In the genomic region with DNA sequence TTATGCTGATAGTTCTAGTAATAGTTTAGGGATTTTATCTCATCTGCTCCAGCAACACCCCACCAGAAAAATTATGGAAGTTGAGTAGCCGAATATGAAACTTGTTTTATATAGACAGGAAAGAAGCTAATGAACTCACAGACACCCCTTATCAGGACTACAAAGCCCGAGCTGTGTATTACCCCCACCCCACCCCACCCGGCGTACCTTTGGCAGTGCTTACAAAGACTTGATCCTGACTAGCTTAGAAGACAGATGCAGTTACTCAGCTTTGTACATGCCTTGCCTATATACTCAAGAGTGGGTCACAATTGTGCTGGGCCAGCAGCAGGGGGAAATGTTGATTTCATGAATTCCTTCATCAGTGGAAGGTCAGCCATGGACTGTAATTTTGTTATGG, we compare ENCODE assay signal across 23 cellular contexts. TPM values are rescaled to one million over a fixed set of nuclear protein-coding genes. Genes with fewer than 3 reads are reported as not detected.
DNase-seq lines count a peak whose midpoint lies in the region; ATAC-seq and TF ChIP-seq lines count a peak whose summit lies in the region.
"Had no signal": no experiment of that assay in that cellular context is flagged by ENCODE, and none has a peak within 500 bp of the region (broad histone marks: within the 10 kb centered on the region; RNA-seq: fewer than 3 reads in every experiment).

No MANE protein-coding gene starts in this region.

- no peaks in the 10 kb centered on the region for H3K27me3 ChIP-seq in CD8-positive, alpha-beta T cell (ENCODE audit: insufficient read depth, low read length)
- H3K27me3 ChIP-seq in adipocyte (replicated peaks; ENCODE audit: control insufficient read depth, insufficient read depth, low read length) (no peaks in the 10 kb centered on the region), lower lobe of right lung (ENCODE audit: low read depth) (no peaks in the 10 kb centered on the region), sigmoid colon (no peaks in the 10 kb centered on the region)

- H3K9me3 Mint-ChIP-seq in CD8-positive, alpha-beta T cell: no peaks in the 10 kb centered on the region
- no peaks in the 10 kb centered on the region for H3K9me3 Mint-ChIP-seq in stimulated activated effector memory CD8-positive, alpha-beta T cell treated with anti-CD3 and anti-CD28 coated beads, Interleukin-12 subunit alpha, Interleukin-12 subunit beta, amount 100 ng/mL, for 72 hours
- no peaks in the 10 kb centered on the region for H3K9me3 Mint-ChIP-seq in activated CD8-positive, alpha-beta T cell treated with anti-CD3 and anti-CD28 coated beads for 36 hours
- H3K9me3 Mint-ChIP-seq: H9, IgD-negative memory B cell had no signal

- H3K9ac ChIP-seq in adipocyte (ENCODE audit: low read length): peak overlapping the region; percentile 48

- H3K4me1 Mint-ChIP-seq in CD8-positive, alpha-beta T cell (ENCODE audit: low read depth): peaks cover 24% of the 10 kb centered on the region
- no peaks in the 10 kb centered on the region for H3K4me1 Mint-ChIP-seq in stimulated activated effector memory CD8-positive, alpha-beta T cell treated with anti-CD3 and anti-CD28 coated beads, Interleukin-12 subunit alpha, Interleukin-12 subunit beta, amount 100 ng/mL, for 72 hours
- H3K4me1 Mint-ChIP-seq in activated CD8-positive, alpha-beta T cell treated with anti-CD3 and anti-CD28 coated beads for 36 hours (ENCODE audit: low read depth): peaks cover 15% of the 10 kb centered on the region
- H3K4me1 Mint-ChIP-seq: H9 had no signal

- no peak for TF ChIP-seq EP300 in sigmoid colon (IDR thresholded peaks at IDR 0.05)

- peaks cover 3% of the 10 kb centered on the region for H3K36me3 Mint-ChIP-seq in CD8-positive, alpha-beta T cell
- no peaks in the 10 kb centered on the region for H3K36me3 Mint-ChIP-seq in stimulated activated effector memory CD8-positive, alpha-beta T cell treated with anti-CD3 and anti-CD28 coated beads, Interleukin-12 subunit alpha, Interleukin-12 subunit beta, amount 100 ng/mL, for 72 hours
- H3K36me3 Mint-ChIP-seq in activated CD8-positive, alpha-beta T cell treated with anti-CD3 and anti-CD28 coated beads for 36 hours (ENCODE audit: low read depth): no peaks in the 10 kb centered on the region

- peaks cover 16% of the 10 kb centered on the region for H3K4me1 ChIP-seq in CD8-positive, alpha-beta T cell (ENCODE audit: insufficient read depth, low read length)
- H3K4me1 ChIP-seq in adipocyte (ENCODE audit: control insufficient read depth, insufficient read depth, low read length) (peaks cover 78% of the 10 kb centered on the region), lower lobe of right lung (peaks cover 31% of the 10 kb centered on the region), sigmoid colon (peaks cover 0 to 21% (median 19%) of the 10 kb centered on the region in 4 donors)

- peak; percentile 71 for ATAC-seq in CD8-positive, alpha-beta T cell
- no peak for ATAC-seq in lower lobe of right lung
- ATAC-seq in HG03045 (IDR thresholded peaks at IDR 0.05; ENCODE audit: unreplicated experiment): no peak
- ATAC-seq in stimulated activated effector memory CD8-positive, alpha-beta T cell treated with anti-CD3 and anti-CD28 coated beads, Interleukin-12 subunit alpha, Interleukin-12 subunit beta, amount 100 ng/mL, for 72 hours: no peak
- no peak for ATAC-seq in activated CD8-positive, alpha-beta T cell treated with anti-CD3 and anti-CD28 coated beads for 36 hours
- no peak for ATAC-seq in GM19351 (IDR thresholded peaks at IDR 0.05; ENCODE audit: unreplicated experiment)

- H3K4me3 Mint-ChIP-seq in CD8-positive, alpha-beta T cell: no peak overlapping the region
- no peak overlapping the region for H3K4me3 Mint-ChIP-seq in stimulated activated effector memory CD8-positive, alpha-beta T cell treated with anti-CD3 and anti-CD28 coated beads, Interleukin-12 subunit alpha, Interleukin-12 subunit beta, amount 100 ng/mL, for 72 hours
- H3K4me3 Mint-ChIP-seq in activated CD8-positive, alpha-beta T cell treated with anti-CD3 and anti-CD28 coated beads for 36 hours: no peak overlapping the region
- H3K4me3 Mint-ChIP-seq: activated CD8-positive, alpha-beta T cell treated with anti-CD3 and anti-CD28 coated beads, Interleukin-2, amount 10 ng/mL, durations not matched to agents 7 days and 5 days; H9 had no signal

- no peaks in the 10 kb centered on the region for H3K36me3 ChIP-seq in CD8-positive, alpha-beta T cell (ENCODE audit: insufficient read depth, low read length)
- no peaks in the 10 kb centered on the region for H3K36me3 ChIP-seq in adipocyte (ENCODE audit: control insufficient read depth, insufficient read depth, low read length, severe bottlenecking)
- no peaks in the 10 kb centered on the region for H3K36me3 ChIP-seq in lower lobe of right lung
- H3K36me3 ChIP-seq in sigmoid colon: no peaks in the 10 kb centered on the region

- intact Hi-C loops in CD8-positive, alpha-beta T cell (cut with DNase I, micrococcal nuclease): no loop called here
- intact Hi-C loops in lower lobe of right lung (cut with DNase I): loop anchor here (10.0 kb wide), 1 partner anchor 51 kb away; no protein-coding TSS in a partner anchor
- intact Hi-C loops in sigmoid colon (cut with DNase I): no loop called here
- intact Hi-C loops in activated CD8-positive, alpha-beta T cell treated with anti-CD3 and anti-CD28 coated beads for 36 hours (cut with micrococcal nuclease): no loop called here

- peak overlapping the region; percentile 19 for H3K27ac Mint-ChIP-seq in CD8-positive, alpha-beta T cell
- no peak overlapping the region for H3K27ac Mint-ChIP-seq in stimulated activated effector memory CD8-positive, alpha-beta T cell treated with anti-CD3 and anti-CD28 coated beads, Interleukin-12 subunit alpha, Interleukin-12 subunit beta, amount 100 ng/mL, for 72 hours
- no peak overlapping the region for H3K27ac Mint-ChIP-seq in activated CD8-positive, alpha-beta T cell treated with anti-CD3 and anti-CD28 coated beads for 36 hours
- H3K27ac Mint-ChIP-seq: activated CD8-positive, alpha-beta T cell treated with anti-CD3 and anti-CD28 coated beads, Interleukin-2, amount 10 ng/mL, durations not matched to agents 7 days and 5 days; H9; IgD-negative memory B cell had no signal

- no peaks in the 10 kb centered on the region for H3K27me3 Mint-ChIP-seq in CD8-positive, alpha-beta T cell (ENCODE audit: low read depth)
- H3K27me3 Mint-ChIP-seq in activated CD8-positive, alpha-beta T cell treated with anti-CD3 and anti-CD28 coated beads for 36 hours: no peaks in the 10 kb centered on the region
- H3K27me3 Mint-ChIP-seq: IgD-negative memory B cell had no signal

- no peak overlapping the region for H3K27ac ChIP-seq in CD8-positive, alpha-beta T cell (ENCODE audit: low read depth, low read length)
- H3K27ac ChIP-seq in lower lobe of right lung (peak overlapping the region; percentile 51), sigmoid colon (peak overlapping the region in 3 of 4 donors; percentile 40 to 74 (median 56))

- CTCF ChIA-PET in CD8-positive, alpha-beta T cell (lab: Charles Lee): interaction anchor here (0.8 to 14.4 kb wide), 4 partner anchors 9 to 245 kb away, joined by 3 to 725 read pairs (median 10); no protein-coding TSS in a partner anchor
- CTCF ChIA-PET in activated CD8-positive, alpha-beta T cell treated with anti-CD3 and anti-CD28 coated beads for 36 hours (lab: Charles Lee): interaction anchor here (1.0 to 17.3 kb wide), 7 partner anchors 9 to 245 kb away, joined by 4 to 528 read pairs (median 6); a partner anchor contains a TSS

- no peak for DNase-seq in CD8-positive, alpha-beta T cell
- DNase-seq in adipocyte (ENCODE audit: low read depth): no peak
- DNase-seq in lower lobe of right lung: no peak
- DNase-seq in sigmoid colon: no peak
- no peak for DNase-seq in stimulated activated effector memory CD8-positive, alpha-beta T cell treated with anti-CD3 and anti-CD28 coated beads, Interleukin-12 subunit alpha, Interleukin-12 subunit beta, amount 100 ng/mL, for 72 hours (ENCODE audit: low spot score in 2 of 2)
- DNase-seq in activated CD8-positive, alpha-beta T cell treated with anti-CD3 and anti-CD28 coated beads for 36 hours: no peak
- DNase-seq: activated CD8-positive, alpha-beta T cell treated with anti-CD3 and anti-CD28 coated beads, Interleukin-2, amount 10 ng/mL, durations not matched to agents 7 days and 5 days; central memory CD4-positive, alpha-beta T cell; DMS 273 treated with DMSO at 0.1 percent for 48 hours; foreskin melanocyte; H9; hypothalamus; NCI-H146; NCI-H524 had no signal

- no peak overlapping the region for H3K4me3 ChIP-seq in CD8-positive, alpha-beta T cell (ENCODE audit: low read depth, low read length)
- H3K4me3 ChIP-seq in adipocyte (ENCODE audit: low read length): peak overlapping the region; percentile 62
- H3K4me3 ChIP-seq in lower lobe of right lung: no peak overlapping the region
- H3K4me3 ChIP-seq in sigmoid colon: no peak overlapping the region

- TF ChIP-seq POLR2A in sigmoid colon (IDR thresholded peaks at IDR 0.05): no peak

- POLR2A ChIA-PET in CD8-positive, alpha-beta T cell (lab: Charles Lee): interaction anchor here (0.7 kb wide), 1 partner anchor 1434 kb away, joined by 3 read pairs; no protein-coding TSS in a partner anchor
- POLR2A ChIA-PET in activated CD8-positive, alpha-beta T cell treated with anti-CD3 and anti-CD28 coated beads for 36 hours (lab: Charles Lee): interaction anchor here (1.2 kb wide), 1 partner anchor 43 kb away, joined by 3 read pairs; no protein-coding TSS in a partner anchor

- TF ChIP-seq CTCF in CD8-positive, alpha-beta T cell (IDR thresholded peaks at IDR 0.05): no peak
- TF ChIP-seq CTCF in lower lobe of right lung (IDR thresholded peaks at IDR 0.05) (no peak), sigmoid colon (IDR thresholded peaks at IDR 0.05) (no peak)
- TF ChIP-seq CTCF in activated CD8-positive, alpha-beta T cell treated with anti-CD3 and anti-CD28 coated beads for 36 hours (IDR thresholded peaks at IDR 0.05): no peak

- WGBS in sigmoid colon, 2 donors: 10 to 45% methylated on average over 4 of the region's 4 CpGs

- no peaks in the 10 kb centered on the region for H3K9me3 ChIP-seq in CD8-positive, alpha-beta T cell (ENCODE audit: low read length)
- H3K9me3 ChIP-seq in adipocyte (ENCODE audit: control insufficient read depth, low read length) (no peaks in the 10 kb centered on the region), lower lobe of right lung (no peaks in the 10 kb centered on the region), sigmoid colon (no peaks in the 10 kb centered on the region)

RNA-seq across cellular contexts. Expression of a gene that starts 22.4 kb away (rescaled TPM):
- total RNA-seq in CD8-positive, alpha-beta T cell: under 1 TPM; 0.31 to 0.43 TPM
- total RNA-seq in lower lobe of right lung (0.12 TPM), sigmoid colon (under 1 TPM in 1 of 4 donors, not detected in 3; 0.16 TPM)
- polyA plus RNA-seq in sigmoid colon: under 1 TPM in 1 of 3 donors, not detected in 2; 0.01 TPM
- under 1 TPM; 0.38 to 0.65 TPM for total RNA-seq in activated CD8-positive, alpha-beta T cell treated with anti-CD3 and anti-CD28 coated beads for 36 hours
- total RNA-seq: dermis microvascular lymphatic vessel endothelial cell, G401, H9, liver, M059J, osteoblast, SK-MEL-5 had no signal
- polyA plus RNA-seq: IgD-negative memory B cell had no signal

RNA-seq across cellular contexts. Expression of a gene that starts 28.1 kb away (rescaled TPM):
- total RNA-seq in CD8-positive, alpha-beta T cell: 100 to 1,000 TPM; 142 to 156 TPM
- 82.7 TPM for total RNA-seq in lower lobe of right lung
- 100 to 1,000 TPM in 1 of 4 donors, 10 to 100 TPM in 3; 68.6 to 114 (median 71.8) TPM for total RNA-seq in sigmoid colon
- polyA plus RNA-seq in sigmoid colon: 100 to 1,000 TPM in 2 of 3 donors, 10 to 100 TPM in 1; 66.1 to 114 (median 105) TPM
- 100 to 1,000 TPM; 110 to 113 TPM for total RNA-seq in activated CD8-positive, alpha-beta T cell treated with anti-CD3 and anti-CD28 coated beads for 36 hours
